In genomic region chr17:17960500-17961050, GRCh38 we compare ENCODE assay signal across 1 cellular context.
TF ChIP-seq lines count a peak whose summit lies in the region.

No MANE protein-coding gene starts in this region.

TF ChIP-seq in K562, 482 proteins besides CTCF, POLR2A, EP300 and RAD21 (continued from another document):
- TF ChIP-seq PKNOX1 (IDR thresholded peaks at IDR 0.05), result peak; percentile 55
